In the genomic region with DNA sequence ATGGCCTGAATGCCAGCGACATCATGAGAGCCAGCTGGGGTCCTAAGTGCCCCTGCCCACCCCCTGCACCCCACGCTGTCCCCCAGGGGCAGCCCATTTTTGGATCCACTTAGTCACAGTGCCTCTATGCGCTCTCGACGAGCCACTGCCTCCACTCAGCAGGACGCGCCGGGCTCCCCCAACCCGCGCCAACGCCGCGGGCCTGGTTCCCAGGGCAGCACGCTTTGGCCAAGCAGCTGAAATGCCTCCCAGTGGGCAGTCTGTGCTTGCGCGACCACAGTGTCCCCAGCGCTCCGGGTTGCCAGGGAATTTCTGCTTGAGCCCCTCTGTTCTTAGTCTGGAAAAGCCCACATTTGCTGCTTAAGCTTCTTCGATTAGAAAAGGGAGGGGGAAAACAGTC, we compare ENCODE assay signal across 18 cellular contexts. TPM values are rescaled to one million over a fixed set of nuclear protein-coding genes. Genes with fewer than 3 reads are reported as not detected.
A peak's percentile ranks its signal among the peaks of the same experiment; 100 is the strongest.
DNase-seq lines count a peak whose midpoint lies in the region; ATAC-seq and TF ChIP-seq lines count a peak whose summit lies in the region.
"Had no signal": no experiment of that assay in that cellular context is flagged by ENCODE, and none has a peak within 500 bp of the region (broad histone marks: within the 10 kb centered on the region; RNA-seq: fewer than 3 reads in every experiment).

No MANE protein-coding gene starts in this region.

- H3K36me3 Mint-ChIP-seq in activated CD8-positive, alpha-beta memory T cell treated with anti-CD3 and anti-CD28 coated beads, Interleukin-2, amount 10 ng/mL, durations not matched to agents 7 days and 5 days: peaks cover 43% of the 10 kb centered on the region
- no peaks in the 10 kb centered on the region for H3K36me3 Mint-ChIP-seq in T-helper 17 cell (ENCODE audit: low read depth)

- H3K4me1 ChIP-seq in gastrocnemius medialis: no peaks in the 10 kb centered on the region
- H3K4me1 ChIP-seq: colonic mucosa, foreskin keratinocyte, SJSA1, transverse colon had no signal

- H3K27me3 ChIP-seq in gastrocnemius medialis: no peaks in the 10 kb centered on the region
- H3K27me3 ChIP-seq: colonic mucosa, foreskin keratinocyte, SJSA1, transverse colon had no signal

- ATAC-seq in activated CD8-positive, alpha-beta memory T cell treated with anti-CD3 and anti-CD28 coated beads, Interleukin-2, amount 10 ng/mL, durations not matched to agents 7 days and 5 days: no peak
- ATAC-seq in T-helper 17 cell (no peak), gastrocnemius medialis (no peak)
- ATAC-seq: foreskin keratinocyte had no signal

- H3K9me3 ChIP-seq in T-helper 17 cell (ENCODE audit: control insufficient read depth, low read length, poor library complexity, severe bottlenecking) (no peaks in the 10 kb centered on the region), gastrocnemius medialis (no peaks in the 10 kb centered on the region)
- H3K9me3 ChIP-seq: colonic mucosa, SJSA1, transverse colon had no signal

- intact Hi-C loops in gastrocnemius medialis (cut with DNase I; ENCODE audit: low total_unique reads): no loop called here

- no peak for TF ChIP-seq CTCF in gastrocnemius medialis (IDR thresholded peaks at IDR 0.05 in 4 of 5, conservative IDR thresholded peaks at IDR 0.05 in 1 of 5)

- peaks cover 61% of the 10 kb centered on the region for H3K4me1 Mint-ChIP-seq in activated CD8-positive, alpha-beta memory T cell treated with anti-CD3 and anti-CD28 coated beads, Interleukin-2, amount 10 ng/mL, durations not matched to agents 7 days and 5 days
- peaks cover 20% of the 10 kb centered on the region for H3K4me1 Mint-ChIP-seq in T-helper 17 cell

- no peak overlapping the region for H3K27ac ChIP-seq in gastrocnemius medialis
- H3K27ac ChIP-seq: colonic mucosa, foreskin keratinocyte, PC-9, SJSA1, transverse colon had no signal

- TF ChIP-seq POLR2A in gastrocnemius medialis (IDR thresholded peaks at IDR 0.05): no peak

- H3K9me3 Mint-ChIP-seq in activated CD8-positive, alpha-beta memory T cell treated with anti-CD3 and anti-CD28 coated beads, Interleukin-2, amount 10 ng/mL, durations not matched to agents 7 days and 5 days (ENCODE audit: low read depth): no peaks in the 10 kb centered on the region

- peaks cover 0 to 89% of the 10 kb centered on the region in 2 donors for H3K36me3 ChIP-seq in gastrocnemius medialis

- peak overlapping the region; percentile 68 for H3K4me3 Mint-ChIP-seq in activated CD8-positive, alpha-beta memory T cell treated with anti-CD3 and anti-CD28 coated beads, Interleukin-2, amount 10 ng/mL, durations not matched to agents 7 days and 5 days
- peak overlapping the region; percentile 90 for H3K4me3 Mint-ChIP-seq in T-helper 17 cell

- no peak for DNase-seq in activated CD8-positive, alpha-beta memory T cell treated with anti-CD3 and anti-CD28 coated beads, Interleukin-2, amount 10 ng/mL, durations not matched to agents 7 days and 5 days
- DNase-seq in activated CD8-positive, alpha-beta memory T cell treated with anti-CD3 and anti-CD28 coated beads, Interleukin-2, amount 50 U/mL, for 48 hours: no peak
- DNase-seq in T-helper 17 cell: no peak
- peak; percentile 59 for DNase-seq in cerebellum (ENCODE audit: low spot score)
- DNase-seq in putamen (ENCODE audit: low spot score): peak; percentile 24
- no peak for DNase-seq in NCI-H1436 (lab: John Stamatoyannopoulos, UW)
- no peak for DNase-seq in gastrocnemius medialis
- no peak for DNase-seq in HPDE6-E6E7 (ENCODE audit: extremely low spot score)
- DNase-seq: colonic mucosa, foreskin keratinocyte, kidney glomerular epithelial cell, NCI-H146, NCI-H774, PC-9, transverse colon had no signal

- in situ Hi-C loops in gastrocnemius medialis (cut with MboI; ENCODE audit: low sequenced_read_pairs in 4 of 4): no loop called here

- H3K27me3 Mint-ChIP-seq in activated CD8-positive, alpha-beta memory T cell treated with anti-CD3 and anti-CD28 coated beads, Interleukin-2, amount 10 ng/mL, durations not matched to agents 7 days and 5 days: no peaks in the 10 kb centered on the region
- no peaks in the 10 kb centered on the region for H3K27me3 Mint-ChIP-seq in T-helper 17 cell

- no peak overlapping the region for H3K4me3 ChIP-seq in gastrocnemius medialis
- H3K4me3 ChIP-seq: colonic mucosa, PC-9, SJSA1, transverse colon had no signal

- CTCF ChIA-PET in activated CD8-positive, alpha-beta memory T cell treated with anti-CD3 and anti-CD28 coated beads, Interleukin-2, amount 10 ng/mL, durations not matched to agents 7 days and 5 days (lab: Charles Lee): interaction anchor here (1.1 to 2.3 kb wide), 5 partner anchors 37 to 79 kb away, joined by 4 to 13 read pairs (median 5); a partner anchor contains a TSS

- H3K27ac Mint-ChIP-seq in activated CD8-positive, alpha-beta memory T cell treated with anti-CD3 and anti-CD28 coated beads, Interleukin-2, amount 10 ng/mL, durations not matched to agents 7 days and 5 days: peak overlapping the region; percentile 90
- peak overlapping the region; percentile 99 for H3K27ac Mint-ChIP-seq in T-helper 17 cell

RNA-seq across cellular contexts. Expression of a gene that starts 39.4 kb away (rescaled TPM):
- total RNA-seq in activated CD8-positive, alpha-beta memory T cell treated with anti-CD3 and anti-CD28 coated beads, Interleukin-2, amount 10 ng/mL, durations not matched to agents 7 days and 5 days: 10 to 100 TPM; 16.0 to 19.2 TPM
- total RNA-seq in T-helper 17 cell (10 to 100 TPM in 1 of 2 donors, 1 to 10 TPM in 1; 8.7 to 10.5 TPM), cerebellum (8.0 TPM), gastrocnemius medialis (10 to 100 TPM; 33.0 to 90.0 (median 57.1) TPM)

RNA-seq across cellular contexts. Expression of a gene that starts 51.6 kb away (rescaled TPM):
- total RNA-seq in activated CD8-positive, alpha-beta memory T cell treated with anti-CD3 and anti-CD28 coated beads, Interleukin-2, amount 10 ng/mL, durations not matched to agents 7 days and 5 days: 1 to 10 TPM; 1.2 to 1.7 TPM
- total RNA-seq in T-helper 17 cell (1 to 10 TPM; 1.6 to 2.2 TPM), cerebellum (0.54 TPM), gastrocnemius medialis (1 to 10 TPM; 1.4 to 3.9 (median 1.9) TPM)
- total RNA-seq: endothelial cell of umbilical vein, foreskin keratinocyte, H4, SJSA1 had no signal

Comparison
In these comparisons a context has a peak if more than half of its experiments do, and no peak if none do; other contexts are left out.
1. DNase-seq: peak in cerebellum (single experiment) and putamen (single experiment); none in activated CD8-positive, alpha-beta memory T cell treated with anti-CD3 and anti-CD28 coated beads, Interleukin-2, amount 10 ng/mL, durations not matched to agents 7 days and 5 days (single experiment), activated CD8-positive, alpha-beta memory T cell treated with anti-CD3 and anti-CD28 coated beads, Interleukin-2, amount 50 U/mL, for 48 hours (single experiment), T-helper 17 cell (0 of 3), NCI-H1436 (single experiment), gastrocnemius medialis (0 of 2) and HPDE6-E6E7 (single experiment).